In the genomic region with DNA sequence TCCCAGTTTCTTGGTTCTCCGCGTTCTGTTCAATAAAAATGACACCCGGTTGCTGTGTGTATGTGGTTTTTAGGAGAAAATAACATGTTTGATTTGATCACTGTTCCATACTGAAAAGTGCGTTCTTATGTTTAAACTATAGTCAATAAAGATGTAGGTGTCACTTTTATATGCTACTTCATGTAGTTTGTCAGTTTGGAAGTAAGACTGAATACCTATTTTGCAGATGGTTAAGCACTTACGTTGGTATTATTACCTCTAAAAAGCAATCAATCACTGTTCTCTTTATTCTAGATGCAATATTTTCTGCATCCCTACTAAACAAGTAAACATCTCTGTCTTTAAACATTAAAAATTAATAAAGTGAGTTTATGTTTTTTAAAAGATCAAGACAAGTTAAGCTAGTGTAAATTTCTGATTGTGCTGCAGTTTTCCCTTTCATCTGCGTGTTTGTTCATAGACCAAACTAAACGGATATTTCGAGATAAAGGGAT, we compare ENCODE assay signal across 1 cellular context.
TF ChIP-seq lines count a peak whose summit lies in the region.

No MANE protein-coding gene starts in this region.

TF ChIP-seq in endothelial cell of umbilical vein, 7 proteins besides CTCF, POLR2A, EP300 and RAD21 (continued from another document):
- TF ChIP-seq EZH2 (IDR thresholded peaks at IDR 0.05; ENCODE audit: borderline replicate concordance, low read depth, low read length, severe bottlenecking), result no peak
TF ChIP-seq in endothelial cell of umbilical vein: peak in this region for 0.
